1 cellular context compared by ENCODE assay signal in the genomic region with DNA sequence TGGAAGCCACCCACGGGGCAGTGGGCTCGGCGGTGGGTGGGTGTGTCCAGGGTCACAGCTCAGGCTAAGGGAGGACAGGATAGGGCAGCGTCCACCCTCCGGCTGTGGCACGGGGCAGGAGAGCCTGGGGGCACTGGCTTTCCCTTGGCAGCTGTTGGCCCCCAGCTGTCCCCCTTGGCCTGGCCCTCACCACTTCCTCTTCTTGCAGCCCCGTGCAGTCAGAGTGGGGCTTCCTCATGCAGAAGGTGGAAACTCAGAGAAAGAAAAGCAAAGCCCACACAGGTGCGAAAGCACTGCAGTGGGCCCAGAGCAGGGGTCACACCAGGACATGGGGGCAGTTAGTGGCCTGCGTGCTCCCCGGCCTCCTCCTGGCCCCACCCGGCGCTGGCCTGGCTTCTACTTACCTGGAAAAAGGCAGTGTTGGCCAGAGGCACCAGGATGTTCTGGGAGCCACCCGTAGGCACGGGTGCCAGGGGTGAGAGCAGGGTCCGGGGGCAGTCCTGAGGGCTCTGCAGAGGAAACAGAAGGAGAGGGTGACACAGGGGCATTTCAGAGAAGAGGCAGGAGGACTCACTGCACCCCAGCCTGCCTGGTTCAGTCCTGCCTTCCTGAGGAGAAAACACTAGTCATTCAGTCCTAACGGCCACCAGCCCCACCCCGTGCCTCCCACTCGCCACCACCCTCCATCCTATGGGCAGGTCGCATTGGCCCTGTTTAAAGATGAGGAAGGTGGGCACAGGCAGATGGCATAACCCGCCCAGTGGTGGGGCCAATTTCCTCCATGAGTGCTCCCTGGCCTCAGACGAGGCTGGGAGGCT.
TF ChIP-seq lines count a peak whose summit lies in the region.

No MANE protein-coding gene starts in this region.

TF ChIP-seq in IMR-90, 13 proteins besides CTCF, POLR2A, EP300 and RAD21 (continued from another document):
- TF ChIP-seq, protein P1, sequence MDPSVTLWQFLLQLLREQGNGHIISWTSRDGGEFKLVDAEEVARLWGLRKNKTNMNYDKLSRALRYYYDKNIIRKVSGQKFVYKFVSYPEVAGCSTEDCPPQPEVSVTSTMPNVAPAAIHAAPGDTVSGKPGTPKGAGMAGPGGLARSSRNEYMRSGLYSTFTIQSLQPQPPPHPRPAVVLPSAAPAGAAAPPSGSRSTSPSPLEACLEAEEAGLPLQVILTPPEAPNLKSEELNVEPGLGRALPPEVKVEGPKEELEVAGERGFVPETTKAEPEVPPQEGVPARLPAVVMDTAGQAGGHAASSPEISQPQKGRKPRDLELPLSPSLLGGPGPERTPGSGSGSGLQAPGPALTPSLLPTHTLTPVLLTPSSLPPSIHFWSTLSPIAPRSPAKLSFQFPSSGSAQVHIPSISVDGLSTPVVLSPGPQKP (IDR thresholded peaks at IDR 0.05; ENCODE audit: borderline replicate concordance, low read depth, low read length), result no peak
